1 cellular context compared by ENCODE assay signal in genomic region chr3:47781685-47782537, GRCh38.
TF ChIP-seq lines count a peak whose summit lies in the region.

Gene SMARCC1, minus strand, starts transcription at chr3:47781893. Its CDS starts 96 bp downstream, at chr3:47781797.

TF ChIP-seq in K562, 482 proteins besides CTCF, POLR2A, EP300 and RAD21 (continued from another document and continues in another):
- TF ChIP-seq CHD7 (IDR thresholded peaks at IDR 0.05; ENCODE audit: low read depth, low read length) (no peak), ZBTB26 (CRISPR knock-in tag; IDR thresholded peaks at IDR 0.05) (no peak), GTF2A2 (tag; IDR thresholded peaks at IDR 0.05) (no peak), KDM1A (IDR thresholded peaks at IDR 0.05) (no peak), ZNF639 (CRISPR knock-in tag; conservative IDR thresholded peaks at IDR 0.05 in 1 of 2, IDR thresholded peaks at IDR 0.05 in 1 of 2) (peak in 1 of 2 experiments; percentile 91; a peak in 2 of 4 replicates), GABPB1 (CRISPR knock-in tag; IDR thresholded peaks at IDR 0.05) (peak; percentile 86), MNT (conservative IDR thresholded peaks at IDR 0.05) (peak; percentile 82 to 93; a peak in 2 of 4 replicates), TCF3 (CRISPR knock-in tag; IDR thresholded peaks at IDR 0.05) (no peak), ZNF717 (CRISPR knock-in tag; IDR thresholded peaks at IDR 0.05) (no peak), CSDE1 (IDR thresholded peaks at IDR 0.05) (0 out of 4 replicates have a peak, but pooled peaks of 1 of the 2 experiments have one; percentile 14), ZEB2 (IDR thresholded peaks at IDR 0.05) (no peak), ZNF239 (CRISPR knock-in tag; IDR thresholded peaks at IDR 0.05) (no peak), POLR2AphosphoS2 (IDR thresholded peaks at IDR 0.05; ENCODE audit: low read length) (no peak; the same call in 1 of the 2 replicates), IRF1 (CRISPR knock-in tag; IDR thresholded peaks at IDR 0.05; ENCODE audit: borderline replicate concordance) (no peak), CC2D1A (IDR thresholded peaks at IDR 0.05) (no peak), ZBTB8A (IDR thresholded peaks at IDR 0.05; ENCODE audit: partially characterized antibody) (no peak), NBN (IDR thresholded peaks at IDR 0.05; ENCODE audit: low read depth) (peak; percentile 65; the same call in 1 of the 2 replicates), NCOR1 (IDR thresholded peaks at IDR 0.05) (no peak), PTRF (tag; IDR thresholded peaks at IDR 0.05) (no peak), CCNT2 (IDR thresholded peaks at IDR 0.05; ENCODE audit: borderline replicate concordance, extremely low read depth, insufficient read length, low read depth, low read length) (peak; percentile 86), ELK3 (CRISPR knock-in tag; IDR thresholded peaks at IDR 0.05) (no peak), TBP (optimal IDR thresholded peaks at IDR 0.05; ENCODE audit: low read depth, low read length) (peak; percentile 84), SRSF7 (optimal IDR thresholded peaks at IDR 0.05; ENCODE audit: low read depth, low read length) (no peak), PURB (CRISPR knock-in tag; IDR thresholded peaks at IDR 0.05; ENCODE audit: low read depth) (no peak), ZZZ3 (IDR thresholded peaks at IDR 0.05) (no peak), ZNF830 (CRISPR knock-in tag; IDR thresholded peaks at IDR 0.05) (no peak), ARNT (IDR thresholded peaks at IDR 0.05) (no peak), ZNF184 (CRISPR knock-in tag; IDR thresholded peaks at IDR 0.05) (no peak), MAFG (tag; conservative IDR thresholded peaks at IDR 0.05) (no peak), NR0B1 (IDR thresholded peaks at IDR 0.05; ENCODE audit: partially characterized antibody) (no peak), PATZ1 (CRISPR knock-in tag; IDR thresholded peaks at IDR 0.05; ENCODE audit: borderline replicate concordance) (no peak), TSC22D4 (tag; IDR thresholded peaks at IDR 0.05) (no peak), HDAC3 (IDR thresholded peaks at IDR 0.05; ENCODE audit: borderline replicate concordance, partially characterized antibody) (no peak), DDX20 (tag; IDR thresholded peaks at IDR 0.05; ENCODE audit: low read depth) (no peak), CHAMP1 (IDR thresholded peaks at IDR 0.05) (no peak), HNRNPL (IDR thresholded peaks at IDR 0.05; ENCODE audit: low read depth, low read length) (peak; percentile 69; the same call in 1 of the 2 replicates)
